In genomic region chr12:119178544-119179334, GRCh38 we compare ENCODE assay signal across 8 cellular contexts. TPM values are rescaled to one million over a fixed set of nuclear protein-coding genes. Genes with fewer than 3 reads are reported as not detected.
DNase-seq lines count a peak whose midpoint lies in the region; ATAC-seq and TF ChIP-seq lines count a peak whose summit lies in the region.

HSPB8 (plus strand) TSS chr12:119178931; CDS start chr12:119179313, 382 bp downstream.

- DNase-seq in DMS53 treated with DMSO at 0.1 percent for 48 hours (lab: John Stamatoyannopoulos, UW; ENCODE audit: unreplicated experiment) = peak; percentile 79
- DNase-seq in PC-3 = peak; percentile 47
- peak in 1 of 2 experiments; percentile 54 for DNase-seq in mesothelial cell of epicardium (ENCODE audit: low spot score in 2 of 2, unreplicated experiment in 2 of 2)
- DNase-seq in vagina (ENCODE audit: extremely low spot score in 2 of 2) = peak in 1 of 2 donors; percentile 96
- DNase-seq in activated T-cell treated with anti-CD3 and anti-CD28 coated beads for 4 hours = no peak

- peak within 1 kb of the TSS; percentile 61 for H3K4me3 ChIP-seq in PC-3 (ENCODE audit: low read length)
- peak within 1 kb of the TSS; percentile 61 to 65 for H3K4me3 ChIP-seq in vagina

- H3F3A ChIP-seq in PC-3 (ENCODE audit: low read length, unreplicated experiment) = no peaks in the 10 kb centered on the region

- TF ChIP-seq POLR2A in vagina (IDR thresholded peaks at IDR 0.05) = peak in 1 of 2 donors; percentile 90

- no peaks in the 10 kb centered on the region for H3K9me3 Mint-ChIP-seq in mesothelial cell of epicardium

- CTCF ChIA-PET in PC-3 (lab: Charles Lee) = no interaction called here

- no peak for TF ChIP-seq CTCF in PC-3 (conservative IDR thresholded peaks at IDR 0.05; ENCODE audit: low read depth, low read length)
- TF ChIP-seq CTCF in mesothelial cell of epicardium (IDR thresholded peaks at IDR 0.05; ENCODE audit: unreplicated experiment) = no peak
- TF ChIP-seq CTCF in vagina (IDR thresholded peaks at IDR 0.05) = no peak

- H3K79me2 ChIP-seq in PC-3 (ENCODE audit: low read length) = peaks cover 25% of the 10 kb centered on the region

- peak within 1 kb of the TSS; percentile 83 for H3K4me2 ChIP-seq in PC-3 (ENCODE audit: low read length)

- no peaks in the 10 kb centered on the region for H3K27me3 Mint-ChIP-seq in mesothelial cell of epicardium (ENCODE audit: low read depth)

- peaks cover 57% of the 10 kb centered on the region for H3K4me1 Mint-ChIP-seq in mesothelial cell of epicardium

- H3K27ac Mint-ChIP-seq in mesothelial cell of epicardium = peak within 1 kb of the TSS; percentile 97

- no peaks in the 10 kb centered on the region for H4K20me1 ChIP-seq in PC-3 (ENCODE audit: low read length)

- H3K36me3 ChIP-seq in PC-3 (ENCODE audit: low read depth, low read length) = no peaks in the 10 kb centered on the region
- no peaks in the 10 kb centered on the region for H3K36me3 ChIP-seq in vagina

- H3K27me3 ChIP-seq in PC-3 (ENCODE audit: low read length) = peaks cover 7% of the 10 kb centered on the region; the same call in 1 of the 2 replicates
- H3K27me3 ChIP-seq in vagina = no peaks in the 10 kb centered on the region

- ATAC-seq in PC-3 = no peak; the same call in 1 of the 2 replicates
- ATAC-seq in esophagus mucosa = peak; percentile 60
- ATAC-seq in HG02885 (IDR thresholded peaks at IDR 0.05; ENCODE audit: poor library complexity, unreplicated experiment) = no peak
- ATAC-seq in GM19023 (IDR thresholded peaks at IDR 0.05; ENCODE audit: unreplicated experiment) = no peak

- intact Hi-C loops in PC-3 (cut with micrococcal nuclease) = no loop called here
- intact Hi-C loops in vagina (cut with DNase I) = no loop called here

- peak within 1 kb of the TSS; percentile 66 for H3K4me3 Mint-ChIP-seq in mesothelial cell of epicardium

- H3K9me3 ChIP-seq in PC-3 (ENCODE audit: low read length) (no peaks in the 10 kb centered on the region), vagina (no peaks in the 10 kb centered on the region)

- no peaks in the 10 kb centered on the region for H3K36me3 Mint-ChIP-seq in mesothelial cell of epicardium

- BruUV-seq in PC-3 (replicated peaks; lab: Mats Ljungman, UMichigan) = no TSS peak

- no peaks in the 10 kb centered on the region for H3K9me2 ChIP-seq in PC-3 (replicated peaks; ENCODE audit: low read length)

- H3K4me1 ChIP-seq in PC-3 (ENCODE audit: insufficient read depth, low read length) (peaks cover 24% of the 10 kb centered on the region), vagina (peaks cover 51% of the 10 kb centered on the region)

- peak within 1 kb of the TSS; percentile 65 for H3K9ac ChIP-seq in PC-3 (ENCODE audit: low read length)

- peak within 1 kb of the TSS; percentile 59 for H2AFZ ChIP-seq in PC-3 (ENCODE audit: low read length)

- H3K27ac ChIP-seq in PC-3 (ENCODE audit: low read length) (peak within 1 kb of the TSS; percentile 50), vagina (peak within 1 kb of the TSS; percentile 95)

- POLR2A ChIA-PET in PC-3 (lab: Charles Lee; ENCODE audit: unreplicated experiment) = no interaction called here

RNA-seq across cellular contexts. Expression of gene HSPB8, which starts in this region (rescaled TPM):
- total RNA-seq in PC-3 (2014; rRNA removed) = 8.4 and 11.4 TPM in 2 replicates
- total RNA-seq in esophagus mucosa = 33.8 TPM
- 13.5 to 16.8 TPM (median 15.7 TPM) in 3 replicates for total RNA-seq in mesothelial cell of epicardium
- 58.4 TPM for total RNA-seq in vagina
